In genomic region chr22:19853879-19854777, GRCh38 we compare ENCODE assay signal across 8 cellular contexts. TPM values are rescaled to one million over a fixed set of nuclear protein-coding genes. Genes with fewer than 3 reads are reported as not detected.
DNase-seq lines count a peak whose midpoint lies in the region; FAIRE-seq lines count a peak whose summit lies in the region.

No MANE protein-coding gene starts in this region.

- H3K27ac ChIP-seq in HUES48 (ENCODE audit: low read depth, low read length), result peak overlapping the region; percentile 79
- peak overlapping the region; percentile 73 for H3K27ac ChIP-seq in angular gyrus (ENCODE audit: low read depth, low read length)
- H3K27ac ChIP-seq in iPS-20b (ENCODE audit: low read length), result no peak overlapping the region
- peak overlapping the region; percentile 89 to 94 for H3K27ac ChIP-seq in small intestine (ENCODE audit: low read depth in 1 of 2, low read length in 1 of 2)

- no peak for FAIRE-seq in small intestine (lab: Jason Lieb, UNC)

- H3K4me3 ChIP-seq in HUES48 (ENCODE audit: low read depth, low read length) (peak overlapping the region; percentile 95), iPS-20b (ENCODE audit: low read length) (peak overlapping the region; percentile 94), small intestine (ENCODE audit: low read depth in 1 of 2, low read length in 2 of 2) (peak overlapping the region; percentile 70 to 90)

- DNase-seq in activated CD4-positive, alpha-beta T cell treated with anti-CD3 and anti-CD28 coated beads for 48 hours, result peak; percentile 22
- no peak for DNase-seq in activated CD4-positive, alpha-beta T cell treated with anti-CD3 and anti-CD28 coated beads, Interleukin-2, amount 50 U/mL, for 4 hours
- DNase-seq in small intestine (peak; percentile 22), NCI-H1417 treated with DMSO at 0.1 percent for 48 hours (lab: John Stamatoyannopoulos, UW) (no peak), GM19240 (ENCODE audit: insufficient read length, low spot score) (no peak)

- H3K4me1 ChIP-seq in HUES48 (ENCODE audit: control insufficient read depth, insufficient read depth, low read length) (peaks cover 15% of the 10 kb centered on the region), iPS-20b (ENCODE audit: insufficient read depth, low read length) (peaks cover 21% of the 10 kb centered on the region), small intestine (ENCODE audit: control insufficient read depth in 2 of 2, insufficient read depth in 1 of 2, low read depth in 1 of 2, low read length in 1 of 2) (peaks cover 0 to 10% of the 10 kb centered on the region in 2 donors)

- no peaks in the 10 kb centered on the region for H3K9me3 ChIP-seq in HUES48 (ENCODE audit: control insufficient read depth, insufficient read depth, low read length)
- H3K9me3 ChIP-seq in iPS-20b (ENCODE audit: insufficient read depth, low read depth, low read length), result no peaks in the 10 kb centered on the region
- no peaks in the 10 kb centered on the region for H3K9me3 ChIP-seq in small intestine (ENCODE audit: control insufficient read depth, low read depth)

- H3K9ac ChIP-seq in HUES48 (ENCODE audit: low read depth, low read length) (peak overlapping the region; percentile 86), iPS-20b (ENCODE audit: low read depth, low read length) (peak overlapping the region; percentile 94)

- H3K36me3 ChIP-seq in HUES48 (ENCODE audit: control insufficient read depth, insufficient read depth, low read length), result peaks cover 28% of the 10 kb centered on the region
- H3K36me3 ChIP-seq in iPS-20b (ENCODE audit: insufficient read depth, low read depth, low read length), result peaks cover 33% of the 10 kb centered on the region
- H3K36me3 ChIP-seq in small intestine (ENCODE audit: control insufficient read depth in 2 of 2, insufficient read depth in 2 of 2, low read length in 2 of 2), result peaks cover 4% of the 10 kb centered on the region in 2 donors

- WGBS in small intestine, 3 donors, result 1% methylated on average over 38 to 49 of the region's 49 CpGs

- H3K27me3 ChIP-seq in HUES48 (ENCODE audit: control insufficient read depth, insufficient read depth, low read length) (no peaks in the 10 kb centered on the region), iPS-20b (ENCODE audit: insufficient read depth, low read length) (no peaks in the 10 kb centered on the region), small intestine (ENCODE audit: control insufficient read depth in 2 of 2, insufficient read depth in 2 of 2, low read length in 2 of 2) (no peaks in the 10 kb centered on the region)

RNA-seq across cellular contexts. Expression of gene GNB1L, which starts 0.5 kb away (rescaled TPM):
- 10 to 100 TPM in 2 of 3 donors, 1 to 10 TPM in 1; 7.6 to 18.9 (median 12.1) TPM for polyA plus RNA-seq in small intestine

RNA-seq across cellular contexts. Expression of gene RTL10, which starts 0.5 kb away (rescaled TPM):
- polyA plus RNA-seq in small intestine, result 10 to 100 TPM in 2 of 3 donors, 1 to 10 TPM in 1; 9.7 to 30.6 (median 26.5) TPM

Comparison
In these comparisons a context has a peak if more than half of its experiments do, and no peak if none do; other contexts are left out.
1. DNase-seq: peak in activated CD4-positive, alpha-beta T cell treated with anti-CD3 and anti-CD28 coated beads for 48 hours (single experiment) and small intestine (single experiment); none in activated CD4-positive, alpha-beta T cell treated with anti-CD3 and anti-CD28 coated beads, Interleukin-2, amount 50 U/mL, for 4 hours (0 of 2), NCI-H1417 treated with DMSO at 0.1 percent for 48 hours (single experiment) and GM19240 (single experiment).
2. Peak in every context shown above with its lines, with median percentiles within 50 percentile points of each other: H3K4me3 ChIP-seq.